33 cellular contexts compared by ENCODE assay signal in the genomic region with DNA sequence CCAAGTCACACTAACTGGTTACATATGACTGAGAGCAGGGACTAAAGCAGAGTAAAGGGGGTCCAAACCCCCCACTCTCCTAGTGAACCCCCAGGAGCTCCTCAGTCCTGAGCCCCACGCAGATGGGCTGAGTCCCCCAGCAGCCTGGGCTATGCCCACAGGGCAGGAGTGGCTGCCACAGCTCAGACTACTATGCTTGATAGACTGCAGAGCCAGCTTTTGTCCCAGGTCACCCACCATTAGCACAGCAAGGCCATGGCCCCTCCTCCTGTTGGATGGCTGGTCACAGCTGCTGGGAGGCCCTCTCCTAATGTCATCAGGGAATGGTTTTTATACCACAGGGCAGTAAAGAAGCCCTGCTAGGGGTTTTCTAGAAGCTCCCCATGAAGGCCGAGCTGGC. TPM values are rescaled to one million over a fixed set of nuclear protein-coding genes. Genes with fewer than 3 reads are reported as not detected.
"Had no signal": no experiment of that assay in that cellular context is flagged by ENCODE, and none has a peak within 500 bp of the region (broad histone marks: within the 10 kb centered on the region; RNA-seq: fewer than 3 reads in every experiment).

No MANE protein-coding gene starts in this region.

- H3K9me3 ChIP-seq: neutrophil, suprapubic skin had no signal

- H3K27ac ChIP-seq: gastroesophageal sphincter, lower lobe of right lung, neutrophil, sigmoid colon, stomach, suprapubic skin, tibial artery had no signal

- DNase-seq: activated CD4-positive, alpha-beta memory T cell treated with anti-CD3 and anti-CD28 coated beads, Interleukin-2, amount 10 ng/mL, durations not matched to agents 7 days and 5 days; activated CD4-positive, alpha-beta T cell treated with anti-CD3 and anti-CD28 coated beads for 1 hour; activated CD4-positive, alpha-beta T cell treated with anti-CD3 and anti-CD28 coated beads, Interleukin-2, amount 10 ng/mL, durations not matched to agents 7 days and 5 days; activated CD8-positive, alpha-beta memory T cell treated with anti-CD3 and anti-CD28 coated beads, Interleukin-2, amount 50 U/mL, for 48 hours; activated gamma-delta T cell treated with Interleukin-2 at 50 U/mL for 16 hours; activated naive CD4-positive, alpha-beta T cell treated with anti-CD3 and anti-CD28 coated beads, Interleukin-2, amount 50 U/mL, for 16 hours; activated T-cell treated with anti-CD3 and anti-CD28 coated beads, Interleukin-2, amount 50 U/mL, for 24 hours; amygdala; caudate nucleus; cortex of kidney; effector memory CD8-positive, alpha-beta T cell; erythroblast; head of caudate nucleus; hippocampal formation; immature natural killer cell; kidney; lower lobe of right lung; mesenchymal stem cell; natural killer cell; sigmoid colon; small intestine; stimulated activated CD4-positive, alpha-beta T cell treated with anti-CD3 and anti-CD28 coated beads, Interleukin-4, amount 100 ng/mL, for 24 hours; stomach; T-helper 17 cell; T1000; tibial artery had no signal

- H3K4me1 ChIP-seq: gastroesophageal sphincter, lower lobe of right lung, sigmoid colon, stomach, suprapubic skin, tibial artery had no signal

- H3K4me3 Mint-ChIP-seq: activated CD4-positive, alpha-beta memory T cell treated with anti-CD3 and anti-CD28 coated beads, Interleukin-2, amount 10 ng/mL, durations not matched to agents 7 days and 5 days; activated CD4-positive, alpha-beta T cell treated with anti-CD3 and anti-CD28 coated beads, Interleukin-2, amount 10 ng/mL, durations not matched to agents 7 days and 5 days; activated T-cell treated with anti-CD3 and anti-CD28 coated beads, Interleukin-2, amount 50 U/mL, for 24 hours; effector memory CD8-positive, alpha-beta T cell; immature natural killer cell; natural killer cell; stimulated activated effector memory CD8-positive, alpha-beta T cell treated with anti-CD3 and anti-CD28 coated beads, Interleukin-12 subunit alpha, Interleukin-12 subunit beta, amount 100 ng/mL, for 72 hours; T-helper 17 cell had no signal

- H3K27me3 Mint-ChIP-seq: activated CD4-positive, alpha-beta memory T cell treated with anti-CD3 and anti-CD28 coated beads, Interleukin-2, amount 10 ng/mL, durations not matched to agents 7 days and 5 days; activated CD4-positive, alpha-beta T cell treated with anti-CD3 and anti-CD28 coated beads, Interleukin-2, amount 10 ng/mL, durations not matched to agents 7 days and 5 days; activated T-cell treated with anti-CD3 and anti-CD28 coated beads, Interleukin-2, amount 50 U/mL, for 24 hours had no signal

- H3K4me3 ChIP-seq: gastroesophageal sphincter, lower lobe of right lung, sigmoid colon, stomach, suprapubic skin, tibial artery had no signal

- H3K36me3 Mint-ChIP-seq: immature natural killer cell; natural killer cell; stimulated activated effector memory CD8-positive, alpha-beta T cell treated with anti-CD3 and anti-CD28 coated beads, Interleukin-12 subunit alpha, Interleukin-12 subunit beta, amount 100 ng/mL, for 72 hours had no signal

- H3K27me3 ChIP-seq: gastroesophageal sphincter, sigmoid colon, suprapubic skin had no signal

- H3K36me3 ChIP-seq: gastroesophageal sphincter, lower lobe of right lung, neutrophil, sigmoid colon, stomach, suprapubic skin, tibial artery had no signal

- ATAC-seq: effector memory CD8-positive, alpha-beta T cell; gastroesophageal sphincter; left lobe of liver; lower lobe of right lung; natural killer cell; stimulated activated effector memory CD8-positive, alpha-beta T cell treated with anti-CD3 and anti-CD28 coated beads, Interleukin-12 subunit alpha, Interleukin-12 subunit beta, amount 100 ng/mL, for 72 hours; T-helper 17 cell had no signal

- H3K27ac Mint-ChIP-seq: activated CD4-positive, alpha-beta memory T cell treated with anti-CD3 and anti-CD28 coated beads, Interleukin-2, amount 10 ng/mL, durations not matched to agents 7 days and 5 days; activated CD4-positive, alpha-beta T cell treated with anti-CD3 and anti-CD28 coated beads, Interleukin-2, amount 10 ng/mL, durations not matched to agents 7 days and 5 days; activated T-cell treated with anti-CD3 and anti-CD28 coated beads, Interleukin-2, amount 50 U/mL, for 24 hours; immature natural killer cell; natural killer cell; progenitor cell of endocrine pancreas; stimulated activated effector memory CD8-positive, alpha-beta T cell treated with anti-CD3 and anti-CD28 coated beads, Interleukin-12 subunit alpha, Interleukin-12 subunit beta, amount 100 ng/mL, for 72 hours; T-helper 17 cell had no signal

- H3K4me1 Mint-ChIP-seq: activated CD4-positive, alpha-beta memory T cell treated with anti-CD3 and anti-CD28 coated beads, Interleukin-2, amount 10 ng/mL, durations not matched to agents 7 days and 5 days; activated CD4-positive, alpha-beta T cell treated with anti-CD3 and anti-CD28 coated beads, Interleukin-2, amount 10 ng/mL, durations not matched to agents 7 days and 5 days; immature natural killer cell; natural killer cell; stimulated activated effector memory CD8-positive, alpha-beta T cell treated with anti-CD3 and anti-CD28 coated beads, Interleukin-12 subunit alpha, Interleukin-12 subunit beta, amount 100 ng/mL, for 72 hours; T-helper 17 cell had no signal

RNA-seq across cellular contexts. Expression of a gene that starts 46.3 kb away (rescaled TPM):
- total RNA-seq: activated CD4-positive, alpha-beta T cell treated with anti-CD3 and anti-CD28 coated beads, Interleukin-2, amount 10 ng/mL, durations not matched to agents 7 days and 5 days; mononuclear cell had no signal
- polyA plus RNA-seq: immature natural killer cell had no signal
